Comparison of ENCODE assay signal across 25 cellular contexts in the genomic region with DNA sequence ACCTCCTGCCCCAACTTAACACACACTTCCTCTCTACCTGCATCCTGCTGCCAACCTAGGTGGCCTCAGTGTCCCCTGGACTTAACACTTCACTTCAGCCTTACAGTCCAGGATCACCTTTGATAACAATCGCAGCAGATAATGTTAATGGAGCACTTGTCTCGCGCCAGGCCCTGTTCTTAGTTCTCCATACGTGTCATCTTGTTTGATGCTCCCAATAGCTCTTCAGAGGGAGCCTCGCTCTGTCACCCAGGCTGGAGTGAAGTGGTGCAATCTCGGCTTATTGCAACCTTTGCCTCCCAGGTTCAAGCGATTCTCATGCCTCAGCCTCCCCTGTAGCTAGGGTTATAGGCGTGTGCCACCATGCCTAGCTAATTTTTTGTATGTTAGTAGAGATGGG.
"Had no signal": no experiment of that assay in that cellular context is flagged by ENCODE, and none has a peak within 500 bp of the region (broad histone marks: within the 10 kb centered on the region; RNA-seq: fewer than 3 reads in every experiment).

No MANE protein-coding gene starts in this region.

- H3K4me3 ChIP-seq: neural progenitor cell, pancreas, psoas muscle, right lobe of liver, sigmoid colon, stomach, thoracic aorta, thyroid gland, tibial nerve, upper lobe of left lung, uterus had no signal

- H3K9ac ChIP-seq: neural progenitor cell had no signal

- H3K27ac ChIP-seq: neural progenitor cell, neutrophil, pancreas, psoas muscle, right lobe of liver, sigmoid colon, stomach, thoracic aorta, thyroid gland, tibial nerve, upper lobe of left lung, uterus had no signal

- H3K9me3 ChIP-seq: neutrophil, pancreas, psoas muscle, right lobe of liver, sigmoid colon, stomach, thoracic aorta, thyroid gland, tibial nerve, upper lobe of left lung, uterus had no signal

- ATAC-seq: naive thymus-derived CD4-positive, alpha-beta T cell; natural killer cell; pancreas; psoas muscle; right cardiac atrium; right lobe of liver; stimulated activated effector memory CD8-positive, alpha-beta T cell treated with anti-CD3 and anti-CD28 coated beads, Interleukin-12 subunit alpha, Interleukin-12 subunit beta, amount 100 ng/mL, for 72 hours had no signal

- H3K27me3 ChIP-seq: neural progenitor cell, pancreas, right lobe of liver, sigmoid colon, thyroid gland, tibial nerve, upper lobe of left lung, uterus had no signal

- H3K4me2 ChIP-seq: neural progenitor cell had no signal

- H3K36me3 ChIP-seq: neural progenitor cell, neutrophil, pancreas, right lobe of liver, sigmoid colon, stomach, thoracic aorta, thyroid gland, tibial nerve, upper lobe of left lung, uterus had no signal

- H3K4me1 ChIP-seq: neural progenitor cell, psoas muscle, right lobe of liver, sigmoid colon, stomach, tibial nerve, upper lobe of left lung, uterus had no signal

- DNase-seq: naive thymus-derived CD4-positive, alpha-beta T cell; natural killer cell; nucleus accumbens; psoas muscle; right cardiac atrium; right lobe of liver; sigmoid colon; small intestine; stimulated activated CD4-positive, alpha-beta T cell treated with anti-CD3 and anti-CD28 coated beads, Interleukin-15, amount 100 ng/mL, for 24 hours; stimulated activated CD4-positive, alpha-beta T cell treated with anti-CD3 and anti-CD28 coated beads, Interleukin-2, amount 100 ng/mL, for 24 hours; stimulated activated CD4-positive, alpha-beta T cell treated with anti-CD3 and anti-CD28 coated beads, Interleukin-2, amount 100 ng/mL, for 48 hours; stimulated activated CD4-positive, alpha-beta T cell treated with anti-CD3 and anti-CD28 coated beads, Interleukin-4, amount 100 ng/mL, for 24 hours; stimulated activated naive B cell treated with anti-CD40 and anti-IgM and Interleukin-4, amounts not matched to agents 10 μg/mL and 1 μg/mL and 100 μg/mL, for 72 hours; stimulated activated naive CD4-positive, alpha-beta T cell treated with Interleukin-2 at 50 U/mL for 16 hours; stomach; thyroid gland; trophoblast cell; upper lobe of left lung; uterus had no signal
